Comparison of ENCODE assay signal across 8 cellular contexts in genomic region chr9:14313951-14314423, GRCh38. TPM values are rescaled to one million over a fixed set of nuclear protein-coding genes. Genes with fewer than 3 reads are reported as not detected.
DNase-seq lines count a peak whose midpoint lies in the region; ATAC-seq and TF ChIP-seq lines count a peak whose summit lies in the region.

Gene NFIB (minus strand): TSS chr9:14314141. CDS start chr9:14313511, 630 bp downstream.

- H2AFZ ChIP-seq in neural cell (ENCODE audit: low read depth, low read length), result no peak within 1 kb of the TSS

- POLR2A ChIA-PET in CD8-positive, alpha-beta memory T cell (lab: Charles Lee), result no interaction called here
- POLR2A ChIA-PET in activated B cell treated with CpG ODN at 0.5 μM for 24 hours (lab: Charles Lee), result no interaction called here

- DNase-seq in CD8-positive, alpha-beta memory T cell, result no peak
- DNase-seq in HT-29 (ENCODE audit: low spot score) (peak; percentile 39), activated B cell treated with CpG ODN at 0.5 μM for 24 hours (no peak), foreskin fibroblast (peak; percentile 41 to 80), GDM1 (lab: John Stamatoyannopoulos, UW) (no peak)

- no peaks in the 10 kb centered on the region for H3F3A ChIP-seq in neural cell (ENCODE audit: insufficient read depth, low read length, poor library complexity, severe bottlenecking)

- H3K4me1 Mint-ChIP-seq in CD8-positive, alpha-beta memory T cell, result peaks cover 19 to 30% (median 27%) of the 10 kb centered on the region in 3 donors
- peaks cover 19% of the 10 kb centered on the region for H3K4me1 Mint-ChIP-seq in activated B cell treated with CpG ODN at 0.5 μM for 24 hours

- H3K27me3 Mint-ChIP-seq in CD8-positive, alpha-beta memory T cell, result peaks cover 50 to 66% of the 10 kb centered on the region in 2 donors
- H3K27me3 Mint-ChIP-seq in activated B cell treated with CpG ODN at 0.5 μM for 24 hours, result peaks cover 49% of the 10 kb centered on the region

- TF ChIP-seq CTCF in activated B cell treated with CpG ODN at 0.5 μM for 24 hours (IDR thresholded peaks at IDR 0.05) (no peak), foreskin fibroblast (IDR thresholded peaks at IDR 0.05; ENCODE audit: low read depth, low read length) (no peak), neural cell (IDR thresholded peaks at IDR 0.05; ENCODE audit: poor library complexity, severe bottlenecking) (no peak)

- peak within 1 kb of the TSS; percentile 81 for H3K4me2 ChIP-seq in neural cell (ENCODE audit: low read length)

- H3K27ac ChIP-seq in CD8-positive, alpha-beta memory T cell (ENCODE audit: low read depth, low read length), result no peak within 1 kb of the TSS
- H3K27ac ChIP-seq in neural cell (ENCODE audit: low read length), result no peak within 1 kb of the TSS

- peaks cover 0 to 9% (median 2%) of the 10 kb centered on the region in 5 donors for H3K9me3 Mint-ChIP-seq in CD8-positive, alpha-beta memory T cell
- peaks cover 3% of the 10 kb centered on the region for H3K9me3 Mint-ChIP-seq in activated B cell treated with CpG ODN at 0.5 μM for 24 hours

- no peaks in the 10 kb centered on the region for H4K20me1 ChIP-seq in neural cell (ENCODE audit: insufficient read depth)

- H3K9ac ChIP-seq in neural cell (ENCODE audit: low read length), result peak within 1 kb of the TSS; percentile 28

- intact Hi-C loops in activated B cell treated with CpG ODN at 0.5 μM for 24 hours (cut with micrococcal nuclease), result loop anchor here (1.0 to 2.0 kb wide), 2 partner anchors 8 to 35 kb away; no protein-coding TSS in a partner anchor

- TF ChIP-seq EP300 in neural cell (conservative IDR thresholded peaks at IDR 0.05; ENCODE audit: poor library complexity, severe bottlenecking), result no peak

- TF ChIP-seq RAD21 in neural cell (conservative IDR thresholded peaks at IDR 0.05), result no peak

- no peaks in the 10 kb centered on the region for H3K36me3 Mint-ChIP-seq in CD8-positive, alpha-beta memory T cell
- peaks cover 3% of the 10 kb centered on the region for H3K36me3 Mint-ChIP-seq in activated B cell treated with CpG ODN at 0.5 μM for 24 hours (ENCODE audit: low read depth)

- H3K36me3 ChIP-seq in CD8-positive, alpha-beta memory T cell (ENCODE audit: insufficient read depth, low read length), result no peaks in the 10 kb centered on the region
- H3K36me3 ChIP-seq in neural cell (ENCODE audit: insufficient read depth, low read length), result no peaks in the 10 kb centered on the region

- peak within 1 kb of the TSS in 4 of 8 donors; percentile 42 to 86 (median 56) for H3K27ac Mint-ChIP-seq in CD8-positive, alpha-beta memory T cell
- H3K27ac Mint-ChIP-seq in activated B cell treated with CpG ODN at 0.5 μM for 24 hours, result no peak within 1 kb of the TSS

- no peaks in the 10 kb centered on the region for H3K9me3 ChIP-seq in CD8-positive, alpha-beta memory T cell (ENCODE audit: low read length)
- H3K9me3 ChIP-seq in neural cell (ENCODE audit: low read length), result no peaks in the 10 kb centered on the region

- peak within 1 kb of the TSS; percentile 28 for H3K4me3 ChIP-seq in CD8-positive, alpha-beta memory T cell (ENCODE audit: low read length)
- H3K4me3 ChIP-seq in foreskin fibroblast (ENCODE audit: low read depth in 1 of 2, low read length in 2 of 2), result peak within 1 kb of the TSS; percentile 57 to 72
- H3K4me3 ChIP-seq in neural cell (ENCODE audit: low read length), result peak within 1 kb of the TSS; percentile 68

- peaks cover 4% of the 10 kb centered on the region for H3K4me1 ChIP-seq in CD8-positive, alpha-beta memory T cell (ENCODE audit: insufficient read depth, low read length)

- CTCF ChIA-PET in CD8-positive, alpha-beta memory T cell (lab: Charles Lee), result no interaction called here
- CTCF ChIA-PET in activated B cell treated with CpG ODN at 0.5 μM for 24 hours (lab: Charles Lee), result no interaction called here

- peak; percentile 29 for ATAC-seq in activated B cell treated with CpG ODN at 0.5 μM for 24 hours (ENCODE audit: low read depth)
- ATAC-seq in GM21786 (IDR thresholded peaks at IDR 0.05; ENCODE audit: unreplicated experiment), result no peak
- ATAC-seq in GM21381 (IDR thresholded peaks at IDR 0.05; ENCODE audit: unreplicated experiment), result no peak

- no peaks in the 10 kb centered on the region for H3K9me2 ChIP-seq in neural cell (ENCODE audit: insufficient read depth, low read length)

- H3K79me2 ChIP-seq in neural cell (replicated peaks; ENCODE audit: insufficient read depth, low read length), result peaks cover 5% of the 10 kb centered on the region

- peaks cover 23% of the 10 kb centered on the region for H3K27me3 ChIP-seq in CD8-positive, alpha-beta memory T cell (ENCODE audit: insufficient read depth, low read length, poor library complexity, severe bottlenecking)
- H3K27me3 ChIP-seq in neural cell (ENCODE audit: insufficient read depth, low read depth, low read length), result peaks cover 72% of the 10 kb centered on the region

- peak within 1 kb of the TSS; percentile 80 to 94 (median 85) for H3K4me3 Mint-ChIP-seq in CD8-positive, alpha-beta memory T cell
- peak within 1 kb of the TSS; percentile 84 for H3K4me3 Mint-ChIP-seq in activated B cell treated with CpG ODN at 0.5 μM for 24 hours

TF ChIP-seq in neural cell, 6 proteins besides CTCF, POLR2A, EP300 and RAD21:
- no peak for TF ChIP-seq EZH2 (IDR thresholded peaks at IDR 0.05; ENCODE audit: borderline replicate concordance, insufficient read depth, low read length, poor library complexity, severe bottlenecking)
TF ChIP-seq in neural cell: peak in this region for 0.

RNA-seq across cellular contexts. Expression of gene NFIB, which starts in this region (rescaled TPM):
- not detected for total RNA-seq in CD8-positive, alpha-beta memory T cell
- polyA plus RNA-seq in CD8-positive, alpha-beta memory T cell, result not detected
- total RNA-seq in HT-29 (2014; rRNA removed; shearing (Covaris generic)), result 13.6 and 29.5 TPM in 2 replicates
- total RNA-seq in activated B cell treated with CpG ODN at 0.5 μM for 24 hours, result not detected in 2 replicates
- 0.18 and 0.73 TPM in 2 replicates for polyA plus RNA-seq in neural cell
- polyA minus RNA-seq in neural cell, result 1.9 and 2.2 TPM in 2 replicates

Comparison
In these comparisons a context has a peak if more than half of its experiments do, and no peak if none do; other contexts are left out.
1. RNA of gene NFIB (total RNA-seq): 13.6 to 29.5 TPM in HT-29; not detected in CD8-positive, alpha-beta memory T cell and not detected in activated B cell treated with CpG ODN at 0.5 μM for 24 hours; every median in the first group is over 10 times any median in the second.
2. Peak in ATAC-seq in activated B cell treated with CpG ODN at 0.5 μM for 24 hours; RNA of the gene not detected or under 1 TPM.
3. DNase-seq: peak in HT-29 (single experiment) and foreskin fibroblast (2 of 2); none in CD8-positive, alpha-beta memory T cell (0 of 5), activated B cell treated with CpG ODN at 0.5 μM for 24 hours (single experiment) and GDM1 (single experiment).
4. Peak in every context shown above with its lines, with median percentiles within 50 percentile points of each other: H3K4me3 ChIP-seq.